Comparison of ENCODE assay signal across 8 cellular contexts in the genomic region with DNA sequence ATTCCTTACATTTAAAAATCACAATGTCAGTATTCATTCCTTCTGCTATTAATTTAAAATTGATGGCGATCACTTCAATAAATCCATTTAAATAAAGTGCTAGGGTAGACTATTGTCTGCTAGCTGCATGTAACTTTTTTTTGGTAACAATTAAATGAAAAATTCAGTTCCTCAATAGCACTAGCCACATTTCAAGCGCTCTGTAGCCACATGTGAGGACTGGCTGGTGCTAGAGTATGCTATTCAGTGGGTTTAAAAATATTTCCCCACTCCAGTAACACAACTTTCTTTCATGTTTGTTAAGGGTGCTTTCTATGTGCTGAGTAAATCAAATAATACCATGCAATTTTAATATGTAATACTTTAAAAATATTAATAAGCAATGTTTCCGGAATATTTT.
A peak's percentile ranks its signal among the peaks of the same experiment; 100 is the strongest.
DNase-seq lines count a peak whose midpoint lies in the region; ATAC-seq lines count a peak whose summit lies in the region.

No MANE protein-coding gene starts in this region.

- no peaks in the 10 kb centered on the region for H3K9me3 Mint-ChIP-seq in activated naive CD4-positive, alpha-beta T cell treated with anti-CD3 and anti-CD28 coated beads, Interleukin-2, amount 10 ng/mL, durations not matched to agents 7 days and 5 days
- H3K9me3 Mint-ChIP-seq in activated naive CD8-positive, alpha-beta T cell (ENCODE audit: low read depth), result no peaks in the 10 kb centered on the region
- H3K9me3 Mint-ChIP-seq in stimulated activated effector memory CD8-positive, alpha-beta T cell treated with anti-CD3 and anti-CD28 coated beads, Interleukin-12 subunit alpha, Interleukin-12 subunit beta, amount 100 ng/mL, for 72 hours, result no peaks in the 10 kb centered on the region

- H3K9me3 ChIP-seq in KOPT-K1 (ENCODE audit: insufficient read depth, low read length, poor library complexity, severe bottlenecking) (no peaks in the 10 kb centered on the region), iPS-18c (ENCODE audit: control insufficient read depth, insufficient read depth, low read length) (no peaks in the 10 kb centered on the region)

- H3K4me3 ChIP-seq in iPS-18c (ENCODE audit: insufficient read depth, low read depth, low read length), result peak overlapping the region; percentile 76

- ATAC-seq in stimulated activated effector memory CD8-positive, alpha-beta T cell treated with anti-CD3 and anti-CD28 coated beads, Interleukin-12 subunit alpha, Interleukin-12 subunit beta, amount 100 ng/mL, for 72 hours, result no peak
- ATAC-seq in GM21360 (IDR thresholded peaks at IDR 0.05; ENCODE audit: unreplicated experiment), result no peak
- ATAC-seq in GM18873 (IDR thresholded peaks at IDR 0.05; ENCODE audit: low FRiP score, unreplicated experiment), result no peak

- H3K36me3 Mint-ChIP-seq in activated naive CD4-positive, alpha-beta T cell treated with anti-CD3 and anti-CD28 coated beads, Interleukin-2, amount 10 ng/mL, durations not matched to agents 7 days and 5 days, result peaks cover 12% of the 10 kb centered on the region
- H3K36me3 Mint-ChIP-seq in activated naive CD8-positive, alpha-beta T cell, result peaks cover 3% of the 10 kb centered on the region
- peaks cover 47% of the 10 kb centered on the region for H3K36me3 Mint-ChIP-seq in stimulated activated effector memory CD8-positive, alpha-beta T cell treated with anti-CD3 and anti-CD28 coated beads, Interleukin-12 subunit alpha, Interleukin-12 subunit beta, amount 100 ng/mL, for 72 hours

- DNase-seq in activated naive CD4-positive, alpha-beta T cell treated with anti-CD3 and anti-CD28 coated beads, Interleukin-2, amount 10 ng/mL, durations not matched to agents 7 days and 5 days, result no peak
- no peak for DNase-seq in activated naive CD4-positive, alpha-beta T cell treated with anti-CD3 and anti-CD28 coated beads, Interleukin-2, amount 50 U/mL, for 16 hours
- no peak for DNase-seq in stimulated activated effector memory CD8-positive, alpha-beta T cell treated with anti-CD3 and anti-CD28 coated beads, Interleukin-12 subunit alpha, Interleukin-12 subunit beta, amount 100 ng/mL, for 72 hours (ENCODE audit: low spot score in 2 of 2)

- H3K27me3 Mint-ChIP-seq in activated naive CD4-positive, alpha-beta T cell treated with anti-CD3 and anti-CD28 coated beads, Interleukin-2, amount 10 ng/mL, durations not matched to agents 7 days and 5 days, result peaks cover 18% of the 10 kb centered on the region
- no peaks in the 10 kb centered on the region for H3K27me3 Mint-ChIP-seq in activated naive CD8-positive, alpha-beta T cell

- CTCF ChIA-PET in activated naive CD4-positive, alpha-beta T cell treated with anti-CD3 and anti-CD28 coated beads, Interleukin-2, amount 10 ng/mL, durations not matched to agents 7 days and 5 days (lab: Charles Lee), result interaction anchor here (0.8 kb wide), 1 partner anchor 139 kb away, joined by 3 read pairs; no protein-coding TSS in a partner anchor

- H3K27ac ChIP-seq in KOPT-K1 (ENCODE audit: low read depth, low read length, poor library complexity, severe bottlenecking), result peak overlapping the region; percentile 68

- H3K4me1 Mint-ChIP-seq in activated naive CD4-positive, alpha-beta T cell treated with anti-CD3 and anti-CD28 coated beads, Interleukin-2, amount 10 ng/mL, durations not matched to agents 7 days and 5 days, result peaks cover 23% of the 10 kb centered on the region
- peaks cover 19% of the 10 kb centered on the region for H3K4me1 Mint-ChIP-seq in activated naive CD8-positive, alpha-beta T cell (ENCODE audit: low read depth)
- H3K4me1 Mint-ChIP-seq in stimulated activated effector memory CD8-positive, alpha-beta T cell treated with anti-CD3 and anti-CD28 coated beads, Interleukin-12 subunit alpha, Interleukin-12 subunit beta, amount 100 ng/mL, for 72 hours, result peaks cover 16% of the 10 kb centered on the region

- peaks cover 19% of the 10 kb centered on the region for H3K36me3 ChIP-seq in KOPT-K1 (ENCODE audit: insufficient read depth, low read length)

- peak overlapping the region; percentile 95 for H3K27ac Mint-ChIP-seq in activated naive CD4-positive, alpha-beta T cell treated with anti-CD3 and anti-CD28 coated beads, Interleukin-2, amount 10 ng/mL, durations not matched to agents 7 days and 5 days
- H3K27ac Mint-ChIP-seq in activated naive CD8-positive, alpha-beta T cell, result peak overlapping the region; percentile 99
- peak overlapping the region; percentile 99 for H3K27ac Mint-ChIP-seq in stimulated activated effector memory CD8-positive, alpha-beta T cell treated with anti-CD3 and anti-CD28 coated beads, Interleukin-12 subunit alpha, Interleukin-12 subunit beta, amount 100 ng/mL, for 72 hours

- peak overlapping the region; percentile 83 for H3K4me3 Mint-ChIP-seq in activated naive CD4-positive, alpha-beta T cell treated with anti-CD3 and anti-CD28 coated beads, Interleukin-2, amount 10 ng/mL, durations not matched to agents 7 days and 5 days
- peak overlapping the region; percentile 96 for H3K4me3 Mint-ChIP-seq in activated naive CD8-positive, alpha-beta T cell
- H3K4me3 Mint-ChIP-seq in stimulated activated effector memory CD8-positive, alpha-beta T cell treated with anti-CD3 and anti-CD28 coated beads, Interleukin-12 subunit alpha, Interleukin-12 subunit beta, amount 100 ng/mL, for 72 hours, result peak overlapping the region; percentile 85
